ENCODE assay signal across 1 cellular context in the genomic region with DNA sequence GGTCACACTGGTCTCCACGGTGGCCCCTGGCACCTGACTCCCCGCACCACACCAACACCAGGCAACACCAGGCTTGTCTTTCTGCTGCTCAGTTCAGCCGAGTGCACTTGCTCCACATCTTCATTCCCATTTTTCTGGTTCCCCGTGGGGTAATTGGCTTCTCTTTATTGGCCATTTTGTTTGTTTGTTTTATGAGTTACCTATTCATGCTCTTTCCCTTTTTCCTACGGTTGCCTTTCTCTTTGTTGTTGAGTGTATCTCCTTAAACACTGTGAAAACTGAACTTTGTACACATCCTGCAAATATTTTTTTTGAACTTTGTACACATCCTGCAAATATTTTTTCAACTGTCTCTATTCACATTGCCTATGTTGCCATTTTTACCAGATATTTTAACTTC.
A peak's percentile ranks its signal among the peaks of the same experiment; 100 is the strongest.
TF ChIP-seq lines count a peak whose summit lies in the region.

No MANE protein-coding gene starts in this region.

TF ChIP-seq in HepG2, 621 proteins besides CTCF, POLR2A, EP300 and RAD21 (continued from another document and continues in another):
- TF ChIP-seq, protein P1, sequence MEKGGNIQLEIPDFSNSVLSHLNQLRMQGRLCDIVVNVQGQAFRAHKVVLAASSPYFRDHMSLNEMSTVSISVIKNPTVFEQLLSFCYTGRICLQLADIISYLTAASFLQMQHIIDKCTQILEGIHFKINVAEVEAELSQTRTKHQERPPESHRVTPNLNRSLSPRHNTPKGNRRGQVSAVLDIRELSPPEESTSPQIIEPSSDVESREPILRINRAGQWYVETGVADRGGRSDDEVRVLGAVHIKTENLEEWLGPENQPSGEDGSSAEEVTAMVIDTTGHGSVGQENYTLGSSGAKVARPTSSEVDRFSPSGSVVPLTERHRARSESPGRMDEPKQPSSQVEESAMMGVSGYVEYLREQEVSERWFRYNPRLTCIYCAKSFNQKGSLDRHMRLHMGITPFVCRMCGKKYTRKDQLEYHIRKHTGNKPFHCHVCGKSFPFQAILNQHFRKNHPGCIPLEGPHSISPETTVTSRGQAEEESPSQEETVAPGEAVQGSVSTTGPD (CRISPR knock-in tag; IDR thresholded peaks at IDR 0.05), result no peak
- TF ChIP-seq SAFB2 (CRISPR knock-in tag; IDR thresholded peaks at IDR 0.05; ENCODE audit: borderline replicate concordance, low read depth) (no peak), ZNF124 (CRISPR knock-in tag; IDR thresholded peaks at IDR 0.05) (0 out of 2 replicates have a peak, but pooled peaks have one; percentile 51), CC2D1A (CRISPR knock-in tag; IDR thresholded peaks at IDR 0.05) (no peak), RFX5 (IDR thresholded peaks at IDR 0.05; ENCODE audit: low read depth, low read length) (no peak), WIZ (CRISPR knock-in tag; IDR thresholded peaks at IDR 0.05) (no peak), ZMAT3 (CRISPR knock-in tag; conservative IDR thresholded peaks at IDR 0.05) (no peak), ZNF850 (CRISPR knock-in tag; conservative IDR thresholded peaks at IDR 0.05) (no peak), RELA (CRISPR knock-in tag; IDR thresholded peaks at IDR 0.05) (no peak), CREM (IDR thresholded peaks at IDR 0.05) (0 out of 2 replicates have a peak, but pooled peaks have one; percentile 18), CREM (CRISPR knock-in tag; IDR thresholded peaks at IDR 0.05) (no peak), NFIB (CRISPR knock-in tag; IDR thresholded peaks at IDR 0.05; ENCODE audit: borderline replicate concordance) (no peak), PLRG1 (conservative IDR thresholded peaks at IDR 0.05) (no peak), MED13 (CRISPR knock-in tag; IDR thresholded peaks at IDR 0.05) (no peak), NKX3-1 (CRISPR knock-in tag; IDR thresholded peaks at IDR 0.05) (no peak), ZNF878 (CRISPR knock-in tag; IDR thresholded peaks at IDR 0.05) (no peak), SETDB1 (CRISPR knock-in tag; IDR thresholded peaks at IDR 0.05; ENCODE audit: borderline replicate concordance) (peak; percentile 94), ZNF788 (CRISPR knock-in tag; IDR thresholded peaks at IDR 0.05; ENCODE audit: borderline replicate concordance) (0 out of 2 replicates have a peak, but pooled peaks have one; percentile 29), KAT2B (IDR thresholded peaks at IDR 0.05; ENCODE audit: borderline replicate concordance, low read depth, low read length) (no peak), RAD51 (IDR thresholded peaks at IDR 0.05; ENCODE audit: borderline replicate concordance) (no peak), SNRNP70 (IDR thresholded peaks at IDR 0.05; ENCODE audit: low read depth, low read length) (no peak), ZNF484 (CRISPR knock-in tag; IDR thresholded peaks at IDR 0.05; ENCODE audit: borderline replicate concordance, low read depth) (no peak), HOXD1 (CRISPR knock-in tag; IDR thresholded peaks at IDR 0.05) (no peak), TCF7 (IDR thresholded peaks at IDR 0.05; ENCODE audit: low read depth) (peak; percentile 47), ZNF652 (CRISPR knock-in tag; IDR thresholded peaks at IDR 0.05; ENCODE audit: borderline replicate concordance, low read depth) (no peak), SMAD3 (CRISPR knock-in tag; IDR thresholded peaks at IDR 0.05) (no peak)
- TF ChIP-seq, protein P2, sequence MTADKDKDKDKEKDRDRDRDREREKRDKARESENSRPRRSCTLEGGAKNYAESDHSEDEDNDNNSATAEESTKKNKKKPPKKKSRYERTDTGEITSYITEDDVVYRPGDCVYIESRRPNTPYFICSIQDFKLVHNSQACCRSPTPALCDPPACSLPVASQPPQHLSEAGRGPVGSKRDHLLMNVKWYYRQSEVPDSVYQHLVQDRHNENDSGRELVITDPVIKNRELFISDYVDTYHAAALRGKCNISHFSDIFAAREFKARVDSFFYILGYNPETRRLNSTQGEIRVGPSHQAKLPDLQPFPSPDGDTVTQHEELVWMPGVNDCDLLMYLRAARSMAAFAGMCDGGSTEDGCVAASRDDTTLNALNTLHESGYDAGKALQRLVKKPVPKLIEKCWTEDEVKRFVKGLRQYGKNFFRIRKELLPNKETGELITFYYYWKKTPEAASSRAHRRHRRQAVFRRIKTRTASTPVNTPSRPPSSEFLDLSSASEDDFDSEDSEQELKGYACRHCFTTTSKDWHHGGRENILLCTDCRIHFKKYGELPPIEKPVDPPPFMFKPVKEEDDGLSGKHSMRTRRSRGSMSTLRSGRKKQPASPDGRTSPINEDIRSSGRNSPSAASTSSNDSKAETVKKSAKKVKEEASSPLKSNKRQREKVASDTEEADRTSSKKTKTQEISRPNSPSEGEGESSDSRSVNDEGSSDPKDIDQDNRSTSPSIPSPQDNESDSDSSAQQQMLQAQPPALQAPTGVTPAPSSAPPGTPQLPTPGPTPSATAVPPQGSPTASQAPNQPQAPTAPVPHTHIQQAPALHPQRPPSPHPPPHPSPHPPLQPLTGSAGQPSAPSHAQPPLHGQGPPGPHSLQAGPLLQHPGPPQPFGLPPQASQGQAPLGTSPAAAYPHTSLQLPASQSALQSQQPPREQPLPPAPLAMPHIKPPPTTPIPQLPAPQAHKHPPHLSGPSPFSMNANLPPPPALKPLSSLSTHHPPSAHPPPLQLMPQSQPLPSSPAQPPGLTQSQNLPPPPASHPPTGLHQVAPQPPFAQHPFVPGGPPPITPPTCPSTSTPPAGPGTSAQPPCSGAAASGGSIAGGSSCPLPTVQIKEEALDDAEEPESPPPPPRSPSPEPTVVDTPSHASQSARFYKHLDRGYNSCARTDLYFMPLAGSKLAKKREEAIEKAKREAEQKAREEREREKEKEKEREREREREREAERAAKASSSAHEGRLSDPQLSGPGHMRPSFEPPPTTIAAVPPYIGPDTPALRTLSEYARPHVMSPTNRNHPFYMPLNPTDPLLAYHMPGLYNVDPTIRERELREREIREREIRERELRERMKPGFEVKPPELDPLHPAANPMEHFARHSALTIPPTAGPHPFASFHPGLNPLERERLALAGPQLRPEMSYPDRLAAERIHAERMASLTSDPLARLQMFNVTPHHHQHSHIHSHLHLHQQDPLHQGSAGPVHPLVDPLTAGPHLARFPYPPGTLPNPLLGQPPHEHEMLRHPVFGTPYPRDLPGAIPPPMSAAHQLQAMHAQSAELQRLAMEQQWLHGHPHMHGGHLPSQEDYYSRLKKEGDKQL (CRISPR knock-in tag; IDR thresholded peaks at IDR 0.05; ENCODE audit: low read depth), result no peak
- TF ChIP-seq, protein P3, sequence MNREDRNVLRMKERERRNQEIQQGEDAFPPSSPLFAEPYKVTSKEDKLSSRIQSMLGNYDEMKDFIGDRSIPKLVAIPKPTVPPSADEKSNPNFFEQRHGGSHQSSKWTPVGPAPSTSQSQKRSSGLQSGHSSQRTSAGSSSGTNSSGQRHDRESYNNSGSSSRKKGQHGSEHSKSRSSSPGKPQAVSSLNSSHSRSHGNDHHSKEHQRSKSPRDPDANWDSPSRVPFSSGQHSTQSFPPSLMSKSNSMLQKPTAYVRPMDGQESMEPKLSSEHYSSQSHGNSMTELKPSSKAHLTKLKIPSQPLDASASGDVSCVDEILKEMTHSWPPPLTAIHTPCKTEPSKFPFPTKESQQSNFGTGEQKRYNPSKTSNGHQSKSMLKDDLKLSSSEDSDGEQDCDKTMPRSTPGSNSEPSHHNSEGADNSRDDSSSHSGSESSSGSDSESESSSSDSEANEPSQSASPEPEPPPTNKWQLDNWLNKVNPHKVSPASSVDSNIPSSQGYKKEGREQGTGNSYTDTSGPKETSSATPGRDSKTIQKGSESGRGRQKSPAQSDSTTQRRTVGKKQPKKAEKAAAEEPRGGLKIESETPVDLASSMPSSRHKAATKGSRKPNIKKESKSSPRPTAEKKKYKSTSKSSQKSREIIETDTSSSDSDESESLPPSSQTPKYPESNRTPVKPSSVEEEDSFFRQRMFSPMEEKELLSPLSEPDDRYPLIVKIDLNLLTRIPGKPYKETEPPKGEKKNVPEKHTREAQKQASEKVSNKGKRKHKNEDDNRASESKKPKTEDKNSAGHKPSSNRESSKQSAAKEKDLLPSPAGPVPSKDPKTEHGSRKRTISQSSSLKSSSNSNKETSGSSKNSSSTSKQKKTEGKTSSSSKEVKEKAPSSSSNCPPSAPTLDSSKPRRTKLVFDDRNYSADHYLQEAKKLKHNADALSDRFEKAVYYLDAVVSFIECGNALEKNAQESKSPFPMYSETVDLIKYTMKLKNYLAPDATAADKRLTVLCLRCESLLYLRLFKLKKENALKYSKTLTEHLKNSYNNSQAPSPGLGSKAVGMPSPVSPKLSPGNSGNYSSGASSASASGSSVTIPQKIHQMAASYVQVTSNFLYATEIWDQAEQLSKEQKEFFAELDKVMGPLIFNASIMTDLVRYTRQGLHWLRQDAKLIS (CRISPR knock-in tag; IDR thresholded peaks at IDR 0.05), result no peak
- TF ChIP-seq, protein P4, sequence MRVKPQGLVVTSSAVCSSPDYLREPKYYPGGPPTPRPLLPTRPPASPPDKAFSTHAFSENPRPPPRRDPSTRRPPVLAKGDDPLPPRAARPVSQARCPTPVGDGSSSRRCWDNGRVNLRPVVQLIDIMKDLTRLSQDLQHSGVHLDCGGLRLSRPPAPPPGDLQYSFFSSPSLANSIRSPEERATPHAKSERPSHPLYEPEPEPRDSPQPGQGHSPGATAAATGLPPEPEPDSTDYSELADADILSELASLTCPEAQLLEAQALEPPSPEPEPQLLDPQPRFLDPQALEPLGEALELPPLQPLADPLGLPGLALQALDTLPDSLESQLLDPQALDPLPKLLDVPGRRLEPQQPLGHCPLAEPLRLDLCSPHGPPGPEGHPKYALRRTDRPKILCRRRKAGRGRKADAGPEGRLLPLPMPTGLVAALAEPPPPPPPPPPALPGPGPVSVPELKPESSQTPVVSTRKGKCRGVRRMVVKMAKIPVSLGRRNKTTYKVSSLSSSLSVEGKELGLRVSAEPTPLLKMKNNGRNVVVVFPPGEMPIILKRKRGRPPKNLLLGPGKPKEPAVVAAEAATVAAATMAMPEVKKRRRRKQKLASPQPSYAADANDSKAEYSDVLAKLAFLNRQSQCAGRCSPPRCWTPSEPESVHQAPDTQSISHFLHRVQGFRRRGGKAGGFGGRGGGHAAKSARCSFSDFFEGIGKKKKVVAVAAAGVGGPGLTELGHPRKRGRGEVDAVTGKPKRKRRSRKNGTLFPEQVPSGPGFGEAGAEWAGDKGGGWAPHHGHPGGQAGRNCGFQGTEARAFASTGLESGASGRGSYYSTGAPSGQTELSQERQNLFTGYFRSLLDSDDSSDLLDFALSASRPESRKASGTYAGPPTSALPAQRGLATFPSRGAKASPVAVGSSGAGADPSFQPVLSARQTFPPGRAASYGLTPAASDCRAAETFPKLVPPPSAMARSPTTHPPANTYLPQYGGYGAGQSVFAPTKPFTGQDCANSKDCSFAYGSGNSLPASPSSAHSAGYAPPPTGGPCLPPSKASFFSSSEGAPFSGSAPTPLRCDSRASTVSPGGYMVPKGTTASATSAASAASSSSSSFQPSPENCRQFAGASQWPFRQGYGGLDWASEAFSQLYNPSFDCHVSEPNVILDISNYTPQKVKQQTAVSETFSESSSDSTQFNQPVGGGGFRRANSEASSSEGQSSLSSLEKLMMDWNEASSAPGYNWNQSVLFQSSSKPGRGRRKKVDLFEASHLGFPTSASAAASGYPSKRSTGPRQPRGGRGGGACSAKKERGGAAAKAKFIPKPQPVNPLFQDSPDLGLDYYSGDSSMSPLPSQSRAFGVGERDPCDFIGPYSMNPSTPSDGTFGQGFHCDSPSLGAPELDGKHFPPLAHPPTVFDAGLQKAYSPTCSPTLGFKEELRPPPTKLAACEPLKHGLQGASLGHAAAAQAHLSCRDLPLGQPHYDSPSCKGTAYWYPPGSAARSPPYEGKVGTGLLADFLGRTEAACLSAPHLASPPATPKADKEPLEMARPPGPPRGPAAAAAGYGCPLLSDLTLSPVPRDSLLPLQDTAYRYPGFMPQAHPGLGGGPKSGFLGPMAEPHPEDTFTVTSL (CRISPR knock-in tag; IDR thresholded peaks at IDR 0.05; ENCODE audit: borderline replicate concordance), result peak; percentile 86; the same call in 1 of the 2 replicates
- TF ChIP-seq, protein P5, sequence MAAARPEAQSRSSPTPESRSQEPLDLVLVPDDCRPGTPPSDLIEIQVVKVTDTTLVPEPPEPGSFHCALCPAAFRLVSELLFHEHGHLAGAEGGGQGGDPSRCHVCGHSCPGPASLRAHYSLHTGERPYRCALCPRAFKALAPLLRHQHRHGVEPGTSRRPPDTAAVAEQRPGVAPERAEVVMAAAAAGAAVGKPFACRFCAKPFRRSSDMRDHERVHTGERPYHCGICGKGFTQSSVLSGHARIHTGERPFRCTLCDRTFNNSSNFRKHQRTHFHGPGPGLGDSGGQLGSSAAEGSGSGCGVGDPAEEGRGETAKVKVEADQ (CRISPR knock-in tag; IDR thresholded peaks at IDR 0.05; ENCODE audit: borderline replicate concordance), result no peak
- TF ChIP-seq, protein P6, sequence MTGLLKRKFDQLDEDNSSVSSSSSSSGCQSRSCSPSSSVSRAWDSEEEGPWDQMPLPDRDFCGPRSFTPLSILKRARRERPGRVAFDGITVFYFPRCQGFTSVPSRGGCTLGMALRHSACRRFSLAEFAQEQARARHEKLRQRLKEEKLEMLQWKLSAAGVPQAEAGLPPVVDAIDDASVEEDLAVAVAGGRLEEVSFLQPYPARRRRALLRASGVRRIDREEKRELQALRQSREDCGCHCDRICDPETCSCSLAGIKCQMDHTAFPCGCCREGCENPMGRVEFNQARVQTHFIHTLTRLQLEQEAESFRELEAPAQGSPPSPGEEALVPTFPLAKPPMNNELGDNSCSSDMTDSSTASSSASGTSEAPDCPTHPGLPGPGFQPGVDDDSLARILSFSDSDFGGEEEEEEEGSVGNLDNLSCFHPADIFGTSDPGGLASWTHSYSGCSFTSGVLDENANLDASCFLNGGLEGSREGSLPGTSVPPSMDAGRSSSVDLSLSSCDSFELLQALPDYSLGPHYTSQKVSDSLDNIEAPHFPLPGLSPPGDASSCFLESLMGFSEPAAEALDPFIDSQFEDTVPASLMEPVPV (CRISPR knock-in tag; IDR thresholded peaks at IDR 0.05), result no peak
- TF ChIP-seq, protein P7, sequence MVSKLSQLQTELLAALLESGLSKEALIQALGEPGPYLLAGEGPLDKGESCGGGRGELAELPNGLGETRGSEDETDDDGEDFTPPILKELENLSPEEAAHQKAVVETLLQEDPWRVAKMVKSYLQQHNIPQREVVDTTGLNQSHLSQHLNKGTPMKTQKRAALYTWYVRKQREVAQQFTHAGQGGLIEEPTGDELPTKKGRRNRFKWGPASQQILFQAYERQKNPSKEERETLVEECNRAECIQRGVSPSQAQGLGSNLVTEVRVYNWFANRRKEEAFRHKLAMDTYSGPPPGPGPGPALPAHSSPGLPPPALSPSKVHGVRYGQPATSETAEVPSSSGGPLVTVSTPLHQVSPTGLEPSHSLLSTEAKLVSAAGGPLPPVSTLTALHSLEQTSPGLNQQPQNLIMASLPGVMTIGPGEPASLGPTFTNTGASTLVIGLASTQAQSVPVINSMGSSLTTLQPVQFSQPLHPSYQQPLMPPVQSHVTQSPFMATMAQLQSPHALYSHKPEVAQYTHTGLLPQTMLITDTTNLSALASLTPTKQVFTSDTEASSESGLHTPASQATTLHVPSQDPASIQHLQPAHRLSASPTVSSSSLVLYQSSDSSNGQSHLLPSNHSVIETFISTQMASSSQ (IDR thresholded peaks at IDR 0.05; ENCODE audit: low read depth), result peak; percentile 29; the same call in 1 of the 2 replicates
- TF ChIP-seq, protein P7 (CRISPR knock-in tag; IDR thresholded peaks at IDR 0.05; ENCODE audit: borderline replicate concordance), result no peak
